Comparison of ENCODE assay signal across 12 cellular contexts in genomic region chr10:47260505-47261111, GRCh38. TPM values are rescaled to one million over a fixed set of nuclear protein-coding genes. Genes with fewer than 3 reads are reported as not detected.
A peak's percentile ranks its signal among the peaks of the same experiment; 100 is the strongest.
DNase-seq lines count a peak whose midpoint lies in the region; ATAC-seq and TF ChIP-seq lines count a peak whose summit lies in the region.
"Had no signal": no experiment of that assay in that cellular context is flagged by ENCODE, and none has a peak within 500 bp of the region (broad histone marks: within the 10 kb centered on the region; RNA-seq: fewer than 3 reads in every experiment).

No MANE protein-coding gene starts in this region.

- H3K4me1 ChIP-seq in upper lobe of right lung, result no peaks in the 10 kb centered on the region
- H3K4me1 ChIP-seq: breast epithelium, uterus had no signal

- DNase-seq in CD14-positive monocyte (ENCODE audit: low spot score) (no peak), erythroblast (lab: John Stamatoyannopoulos, UW) (peak; percentile 6 to 16), CD1c-positive myeloid dendritic cell (ENCODE audit: extremely low spot score) (no peak), upper lobe of right lung (no peak), medulla oblongata (ENCODE audit: extremely low spot score) (no peak)
- DNase-seq: DMS79, NCI-H226, uterus had no signal

- TF ChIP-seq CTCF in CD14-positive monocyte (IDR thresholded peaks at IDR 0.05) (no peak), SU-DHL-6 (IDR thresholded peaks at IDR 0.05; ENCODE audit: insufficient read depth, low read length, poor library complexity, severe bottlenecking) (no peak), upper lobe of right lung (IDR thresholded peaks at IDR 0.05) (no peak)

- peaks cover 0 to 13% (median 5%) of the 10 kb centered on the region in 7 donors for H3K9me3 Mint-ChIP-seq in CD14-positive monocyte

- no peaks in the 10 kb centered on the region for H3F3A ChIP-seq in SU-DHL-6 (ENCODE audit: insufficient read depth)

- peak overlapping the region in 1 of 2 donors; percentile 51 for H3K4me3 Mint-ChIP-seq in CD14-positive monocyte

- H3K4me2 ChIP-seq in SU-DHL-6 (ENCODE audit: low read depth, low read length, poor library complexity, severe bottlenecking), result peak overlapping the region; percentile 3

- H3K9ac ChIP-seq in SU-DHL-6 (ENCODE audit: low read length), result no peak overlapping the region

- peaks cover 84% of the 10 kb centered on the region for H3K4me1 Mint-ChIP-seq in CD14-positive monocyte

- ATAC-seq in GM19467 (IDR thresholded peaks at IDR 0.05; ENCODE audit: unreplicated experiment), result peak; percentile 9
- ATAC-seq in upper lobe of right lung, result no peak
- no peak for ATAC-seq in HG02981 (IDR thresholded peaks at IDR 0.05; ENCODE audit: unreplicated experiment)

- peaks cover 4 to 11% of the 10 kb centered on the region in 2 donors for H3K36me3 Mint-ChIP-seq in CD14-positive monocyte

- no peaks in the 10 kb centered on the region for H4K20me1 ChIP-seq in SU-DHL-6 (ENCODE audit: low read depth, low read length)

- no peaks in the 10 kb centered on the region for H3K27me3 ChIP-seq in SU-DHL-6 (ENCODE audit: low read length)
- peaks cover 3% of the 10 kb centered on the region for H3K27me3 ChIP-seq in upper lobe of right lung
- H3K27me3 ChIP-seq: breast epithelium, uterus had no signal

- intact Hi-C loops in CD14-positive monocyte (cut with micrococcal nuclease), result no loop called here
- intact Hi-C loops in upper lobe of right lung (cut with DNase I), result no loop called here

- H3K4me3 ChIP-seq in SU-DHL-6 (ENCODE audit: insufficient read depth, low read length, poor library complexity, severe bottlenecking), result no peak overlapping the region
- H3K4me3 ChIP-seq in upper lobe of right lung, result no peak overlapping the region
- H3K4me3 ChIP-seq: breast epithelium, uterus had no signal

- H3K9me3 ChIP-seq in SU-DHL-6 (ENCODE audit: insufficient read depth, low read length) (no peaks in the 10 kb centered on the region), upper lobe of right lung (no peaks in the 10 kb centered on the region)
- H3K9me3 ChIP-seq: breast epithelium, uterus had no signal

- H3K27me3 Mint-ChIP-seq in CD14-positive monocyte (ENCODE audit: low read depth in 3 of 3), result peaks cover 1 to 17% (median 7%) of the 10 kb centered on the region in 3 donors

- no peaks in the 10 kb centered on the region for H3K9me2 ChIP-seq in SU-DHL-6 (replicated peaks; ENCODE audit: insufficient read depth, low read length)

- no peak for TF ChIP-seq POLR2A in erythroblast (IDR thresholded peaks at IDR 0.05; ENCODE audit: low read length)

- no peaks in the 10 kb centered on the region for H3K36me3 ChIP-seq in SU-DHL-6 (ENCODE audit: low read length)
- no peaks in the 10 kb centered on the region for H3K36me3 ChIP-seq in upper lobe of right lung
- H3K36me3 ChIP-seq: breast epithelium, uterus had no signal

- H3K79me2 ChIP-seq in SU-DHL-6 (ENCODE audit: insufficient read depth, low read length), result no peaks in the 10 kb centered on the region

- peak overlapping the region; percentile 68 to 96 (median 83) for H3K27ac Mint-ChIP-seq in CD14-positive monocyte

- H2AFZ ChIP-seq in SU-DHL-6 (ENCODE audit: low read depth, low read length, severe bottlenecking), result peak overlapping the region; percentile 37

- no peak overlapping the region for H3K27ac ChIP-seq in SU-DHL-6 (ENCODE audit: low read depth, low read length)
- H3K27ac ChIP-seq in upper lobe of right lung, result no peak overlapping the region
- H3K27ac ChIP-seq: breast epithelium, uterus had no signal

RNA-seq across cellular contexts. Expression of gene GDF10, which starts 39.4 kb away (rescaled TPM):
- not detected for polyA plus RNA-seq in CD14-positive monocyte
- 16.8 TPM for total RNA-seq in upper lobe of right lung

Comparison
In these comparisons a context has a peak if more than half of its experiments do, and no peak if none do; other contexts are left out.
1. DNase-seq: peak in erythroblast (2 of 2); none in CD14-positive monocyte (single experiment), CD1c-positive myeloid dendritic cell (single experiment), upper lobe of right lung (single experiment) and medulla oblongata (single experiment).